Comparison of ENCODE assay signal across 1 cellular context in genomic region chr5:136153581-136154236, GRCh38.
TF ChIP-seq lines count a peak whose summit lies in the region.

No MANE protein-coding gene starts in this region.

TF ChIP-seq in GM23338, 12 proteins besides CTCF, POLR2A, EP300 and RAD21:
- TF ChIP-seq REST (IDR thresholded peaks at IDR 0.05; ENCODE audit: unreplicated experiment) (no peak), ZNF331 (CRISPR knock-in tag; IDR thresholded peaks at IDR 0.05; ENCODE audit: low read depth) (no peak), ETS1 (IDR thresholded peaks at IDR 0.05) (no peak)
